8 cellular contexts compared by ENCODE assay signal in the genomic region with DNA sequence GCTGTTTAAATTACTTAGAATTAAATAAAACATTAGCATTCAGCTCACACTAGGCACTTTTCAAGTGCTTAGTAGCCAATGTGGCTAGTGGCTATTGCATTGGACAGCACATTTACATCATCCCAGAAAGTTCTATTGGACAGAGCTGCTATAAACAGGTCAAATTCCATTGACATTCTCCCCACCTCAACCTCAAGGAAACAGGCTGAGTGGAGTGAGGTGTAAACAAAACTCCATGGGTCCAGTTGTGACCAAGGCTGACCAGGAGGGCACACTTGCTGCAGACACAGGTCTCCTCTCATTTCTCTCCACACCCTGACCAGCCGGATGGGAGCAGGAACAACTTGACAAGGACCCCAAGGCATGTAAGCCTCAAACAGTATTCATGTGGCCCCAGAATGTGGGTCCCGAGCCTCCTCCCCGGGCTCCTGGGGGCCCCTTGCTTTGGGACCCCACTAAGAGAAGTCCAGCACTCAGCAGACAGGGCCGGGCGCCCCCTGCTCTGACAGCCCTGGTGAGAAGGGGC. TPM values are rescaled to one million over a fixed set of nuclear protein-coding genes. Genes with fewer than 3 reads are reported as not detected.
DNase-seq lines count a peak whose midpoint lies in the region; ATAC-seq lines count a peak whose summit lies in the region.

No MANE protein-coding gene starts in this region.

- H3K9me3 Mint-ChIP-seq in central memory CD8-positive, alpha-beta T cell, result no peaks in the 10 kb centered on the region

- H3K36me3 Mint-ChIP-seq in central memory CD8-positive, alpha-beta T cell (ENCODE audit: insufficient read depth), result no peaks in the 10 kb centered on the region

- H3K27me3 ChIP-seq in ACC112 (ENCODE audit: insufficient read depth, low read length) (peaks cover 57% of the 10 kb centered on the region), mononuclear cell (ENCODE audit: insufficient read depth, low read length) (peaks cover 5% of the 10 kb centered on the region)

- peak overlapping the region; percentile 73 for H3K4me3 ChIP-seq in ACC112 (ENCODE audit: low read depth, low read length)
- peak overlapping the region; percentile 35 for H3K4me3 ChIP-seq in mononuclear cell (ENCODE audit: low read length)

- H3K36me3 ChIP-seq in ACC112 (ENCODE audit: insufficient read depth, low read length), result no peaks in the 10 kb centered on the region

- DNase-seq in HuH-7 (ENCODE audit: low spot score) (peak; percentile 71), germinal center (ENCODE audit: low spot score) (no peak), A172 (ENCODE audit: low spot score) (no peak), dermis blood vessel endothelial cell (no peak), NOMO-1 (lab: John Stamatoyannopoulos, UW; ENCODE audit: unreplicated experiment in 2 of 2) (no peak)
- DNase-seq in central memory CD8-positive, alpha-beta T cell (ENCODE audit: low spot score in 2 of 2), result no peak

- peaks cover 61% of the 10 kb centered on the region for H3K27me3 Mint-ChIP-seq in central memory CD8-positive, alpha-beta T cell

- peaks cover 8% of the 10 kb centered on the region for H3K4me1 Mint-ChIP-seq in central memory CD8-positive, alpha-beta T cell

- no peaks in the 10 kb centered on the region for H3K9me3 ChIP-seq in mononuclear cell (ENCODE audit: low read depth, low read length)

- H2AFZ ChIP-seq in ACC112 (ENCODE audit: low read length, unreplicated experiment), result peak overlapping the region; percentile 90

- H3K27ac ChIP-seq in ACC112 (ENCODE audit: low read depth, low read length), result no peak overlapping the region

- no peak overlapping the region for H3K27ac Mint-ChIP-seq in central memory CD8-positive, alpha-beta T cell (ENCODE audit: low read depth)

- ATAC-seq in central memory CD8-positive, alpha-beta T cell (replicated peaks; ENCODE audit: extremely low read depth, poor library complexity, severe bottlenecking), result no peak

- no peaks in the 10 kb centered on the region for H3K4me1 ChIP-seq in ACC112 (ENCODE audit: control insufficient read depth, insufficient read depth, low read length, unreplicated experiment)
- peaks cover 9% of the 10 kb centered on the region for H3K4me1 ChIP-seq in mononuclear cell (ENCODE audit: insufficient read depth, low read length)

- H3K4me3 Mint-ChIP-seq in central memory CD8-positive, alpha-beta T cell, result peak overlapping the region; percentile 75

- H3K79me2 ChIP-seq in ACC112 (ENCODE audit: control insufficient read depth, insufficient read depth, low read length, unreplicated experiment), result no peaks in the 10 kb centered on the region

RNA-seq across cellular contexts. Expression of a gene that starts 0.5 kb away (rescaled TPM):
- total RNA-seq in mononuclear cell (0.21 TPM), dermis blood vessel endothelial cell (0.17 and 0.33 TPM in 2 replicates)
- total RNA-seq in A172 (2014; rRNA removed; shearing (Covaris generic)), result not detected in 2 replicates

RNA-seq across cellular contexts. Expression of a gene that starts 30.0 kb away (rescaled TPM):
- total RNA-seq in mononuclear cell (21.5 TPM), dermis blood vessel endothelial cell (44.2 and 46.6 TPM in 2 replicates)
- 48.6 and 51.8 TPM in 2 replicates for total RNA-seq in A172 (2014; rRNA removed; shearing (Covaris generic))

RNA-seq across cellular contexts. Expression of a gene that starts 32.7 kb away (rescaled TPM):
- total RNA-seq in mononuclear cell (110 TPM), dermis blood vessel endothelial cell (68.2 and 89.0 TPM in 2 replicates)
- total RNA-seq in A172 (2014; rRNA removed; shearing (Covaris generic)), result 118 and 132 TPM in 2 replicates

RNA-seq across cellular contexts. Expression of a gene that starts 48.4 kb away (rescaled TPM):
- total RNA-seq in mononuclear cell, result 0.10 TPM
- not detected in 2 replicates for total RNA-seq in A172 (2014; rRNA removed; shearing (Covaris generic))
- not detected in 2 replicates for total RNA-seq in dermis blood vessel endothelial cell
